In genomic region chr5:59500014-59500413, GRCh38 we compare ENCODE assay signal across 22 cellular contexts.
"Had no signal": no experiment of that assay in that cellular context is flagged by ENCODE, and none has a peak within 500 bp of the region (broad histone marks: within the 10 kb centered on the region; RNA-seq: fewer than 3 reads in every experiment).

No MANE protein-coding gene starts in this region.

- H3K4me3 ChIP-seq: K562 had no signal

- DNase-seq: activated CD4-positive, alpha-beta memory T cell treated with anti-CD3 and anti-CD28 coated beads, Interleukin-2, amount 10 ng/mL, durations not matched to agents 7 days and 5 days; activated CD4-positive, alpha-beta T cell treated with anti-CD3 and anti-CD28 coated beads, Interleukin-2, amount 10 ng/mL, durations not matched to agents 7 days and 5 days; activated CD4-positive, CD25-positive, alpha-beta regulatory T cell; activated gamma-delta T cell; activated naive CD4-positive, alpha-beta T cell treated with anti-CD3 and anti-CD28 coated beads for 36 hours; activated T-cell treated with anti-CD3 and anti-CD28 coated beads for 4 hours; activated T-cell treated with anti-CD3 and anti-CD28 coated beads, Interleukin-2, amount 50 U/mL, for 48 hours; caudate nucleus; Karpas-422; MM.1S; NCI-H1105 treated with DMSO at 0.1 percent for 48 hours; NCI-H1436 treated with DMSO at 0.1 percent for 48 hours; NCI-H1930; NCI-H2171; NCI-H2227 treated with DMSO at 0.1 percent for 48 hours; NCI-H510A; PC-3; SK-N-SH; T-helper 1 cell had no signal

- H3K27ac ChIP-seq: VCaP had no signal

- H3K9me3 ChIP-seq: SK-N-SH had no signal

- H3K9ac ChIP-seq: SK-N-SH had no signal

- ATAC-seq: activated T-helper 17 cell treated with anti-CD3 and anti-CD28 coated beads, Interleukin-2, amount 50 U/mL, for 72 hours; K562; PC-3 had no signal
